Comparison of ENCODE assay signal across 8 cellular contexts in the genomic region with DNA sequence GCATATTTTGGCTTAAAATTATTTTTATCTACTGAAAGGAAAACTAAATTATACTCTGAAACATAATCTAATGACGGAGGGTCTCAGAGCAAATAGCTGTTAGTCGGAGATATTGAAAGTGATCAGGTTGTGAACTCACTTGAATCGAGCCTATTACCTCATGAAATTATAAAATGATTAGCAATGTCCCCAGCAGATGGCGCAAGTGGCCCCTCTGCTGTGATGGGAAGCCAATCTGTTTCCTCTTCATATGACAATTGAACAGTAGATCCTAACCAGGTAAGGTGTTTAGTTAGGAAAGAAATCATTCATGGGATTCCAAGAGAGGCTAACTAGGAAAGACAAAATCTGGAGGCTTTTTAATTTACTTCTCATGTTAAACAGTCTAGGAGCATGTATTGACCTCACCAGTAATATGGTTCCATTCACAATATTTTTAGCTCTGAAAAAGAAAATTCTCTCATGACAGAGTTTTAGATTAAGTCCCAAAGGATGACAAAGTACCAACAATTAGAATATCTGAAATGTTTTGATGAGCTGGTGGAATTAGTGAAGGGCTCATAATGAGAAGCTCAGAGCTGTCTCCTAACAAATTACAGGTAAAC. TPM values are rescaled to one million over a fixed set of nuclear protein-coding genes. Genes with fewer than 3 reads are reported as not detected.
A peak's percentile ranks its signal among the peaks of the same experiment; 100 is the strongest.
DNase-seq lines count a peak whose midpoint lies in the region; ATAC-seq and TF ChIP-seq lines count a peak whose summit lies in the region.

No MANE protein-coding gene starts in this region.

- H3K9me3 ChIP-seq in BE2C (no peaks in the 10 kb centered on the region), GM23248 (ENCODE audit: low read depth) (no peaks in the 10 kb centered on the region)

- in situ Hi-C loops in GM23248 (cut with MboI): loop anchor here (10.0 kb wide), 1 partner anchor 57 kb away; no protein-coding TSS in a partner anchor

- peak; percentile 53 for DNase-seq in BE2C
- DNase-seq in GM23248: peak; percentile 72
- peak; percentile 67 for DNase-seq in NCI-H2171 treated with DMSO at 0.1 percent for 48 hours (lab: John Stamatoyannopoulos, UW)
- peak; percentile 27 for DNase-seq in brain pericyte (ENCODE audit: low read depth, low spot score)
- peak; percentile 89 for DNase-seq in inferior parietal cortex (ENCODE audit: extremely low spot score)
- DNase-seq in stimulated activated CD4-positive, alpha-beta T cell treated with anti-CD3 and anti-CD28 coated beads, Interleukin-15, amount 100 ng/mL, for 24 hours: peak; percentile 83

- H3K4me3 ChIP-seq in BE2C (ENCODE audit: low read depth, low read length): no peak overlapping the region
- no peak overlapping the region for H3K4me3 ChIP-seq in GM23248

- no peaks in the 10 kb centered on the region for H3K36me3 ChIP-seq in BE2C
- H3K36me3 ChIP-seq in GM23248 (ENCODE audit: low read depth): no peaks in the 10 kb centered on the region

- H3K4me2 ChIP-seq in GM23248 (ENCODE audit: unreplicated experiment): no peak overlapping the region

- no peak for ATAC-seq in GM21360 (IDR thresholded peaks at IDR 0.05; ENCODE audit: unreplicated experiment)

- H3K9me2 ChIP-seq in GM23248 (ENCODE audit: insufficient read depth): no peaks in the 10 kb centered on the region

- TF ChIP-seq CTCF in BE2C (IDR thresholded peaks at IDR 0.05; ENCODE audit: low read depth, low read length): peak; percentile 62
- peak; percentile 90 for TF ChIP-seq CTCF in VCaP (conservative IDR thresholded peaks at IDR 0.05)

- 0 to 3% methylated on average over 4 of the region's 4 CpGs for WGBS in GM23248 (ENCODE audit: low coverage in 1 of 2, low lambda C conversion rate in 2 of 2, missing lambda C conversion rate in 2 of 2), 2 experiments

- H3F3A ChIP-seq in GM23248 (ENCODE audit: insufficient read depth): 0 out of 2 replicates have a peak, but pooled peaks cover 5% of the 10 kb centered on the region

- H3K4me1 ChIP-seq in BE2C: no peaks in the 10 kb centered on the region
- H3K4me1 ChIP-seq in GM23248 (ENCODE audit: insufficient read depth): no peaks in the 10 kb centered on the region

- H4K20me1 ChIP-seq in GM23248 (ENCODE audit: insufficient read depth): no peaks in the 10 kb centered on the region

- H3K27ac ChIP-seq in GM23248: no peak overlapping the region
- H3K27ac ChIP-seq in VCaP: no peak overlapping the region

- no peak overlapping the region for H3K9ac ChIP-seq in GM23248

- H3K27me3 ChIP-seq in BE2C (no peaks in the 10 kb centered on the region), GM23248 (replicated peaks; ENCODE audit: insufficient read depth) (no peaks in the 10 kb centered on the region)

- no peaks in the 10 kb centered on the region for H3K79me2 ChIP-seq in GM23248 (ENCODE audit: insufficient read depth)

- H2AFZ ChIP-seq in GM23248: no peak overlapping the region

RNA-seq across cellular contexts. Expression of a gene that starts 29.9 kb away (rescaled TPM):
- polyA plus RNA-seq in BE2C (2012; ENCODE audit: insufficient read depth, insufficient read length, low read depth): 13.2 TPM
- 25.6 and 34.8 TPM in 2 replicates for total RNA-seq in GM23248 (2014; rRNA removed; shearing (Covaris generic))
- polyA plus RNA-seq in GM23248 (2016; fragmentation: Nextera tagmentation; extraction: Ambion mirVana): 39.7 and 47.2 TPM in 2 replicates

RNA-seq across cellular contexts. Expression of a gene that starts 43.3 kb away (rescaled TPM):
- polyA plus RNA-seq in BE2C (2012; ENCODE audit: insufficient read depth, insufficient read length, low read depth): 1.2 TPM
- 11.1 and 13.0 TPM in 2 replicates for total RNA-seq in GM23248 (2014; rRNA removed; shearing (Covaris generic))
- polyA plus RNA-seq in GM23248 (2016; fragmentation: Nextera tagmentation; extraction: Ambion mirVana): 8.0 and 8.1 TPM in 2 replicates

Comparison
In these comparisons a context has a peak if more than half of its experiments do, and no peak if none do; other contexts are left out.
1. DNase-seq: peak in every context shown above with its lines; median percentile 89 in inferior parietal cortex; 83 in stimulated activated CD4-positive, alpha-beta T cell treated with anti-CD3 and anti-CD28 coated beads, Interleukin-15, amount 100 ng/mL, for 24 hours; 72 in GM23248; 67 in NCI-H2171 treated with DMSO at 0.1 percent for 48 hours; 53 in BE2C; 27 in brain pericyte.